ENCODE assay signal across 7 cellular contexts in the genomic region with DNA sequence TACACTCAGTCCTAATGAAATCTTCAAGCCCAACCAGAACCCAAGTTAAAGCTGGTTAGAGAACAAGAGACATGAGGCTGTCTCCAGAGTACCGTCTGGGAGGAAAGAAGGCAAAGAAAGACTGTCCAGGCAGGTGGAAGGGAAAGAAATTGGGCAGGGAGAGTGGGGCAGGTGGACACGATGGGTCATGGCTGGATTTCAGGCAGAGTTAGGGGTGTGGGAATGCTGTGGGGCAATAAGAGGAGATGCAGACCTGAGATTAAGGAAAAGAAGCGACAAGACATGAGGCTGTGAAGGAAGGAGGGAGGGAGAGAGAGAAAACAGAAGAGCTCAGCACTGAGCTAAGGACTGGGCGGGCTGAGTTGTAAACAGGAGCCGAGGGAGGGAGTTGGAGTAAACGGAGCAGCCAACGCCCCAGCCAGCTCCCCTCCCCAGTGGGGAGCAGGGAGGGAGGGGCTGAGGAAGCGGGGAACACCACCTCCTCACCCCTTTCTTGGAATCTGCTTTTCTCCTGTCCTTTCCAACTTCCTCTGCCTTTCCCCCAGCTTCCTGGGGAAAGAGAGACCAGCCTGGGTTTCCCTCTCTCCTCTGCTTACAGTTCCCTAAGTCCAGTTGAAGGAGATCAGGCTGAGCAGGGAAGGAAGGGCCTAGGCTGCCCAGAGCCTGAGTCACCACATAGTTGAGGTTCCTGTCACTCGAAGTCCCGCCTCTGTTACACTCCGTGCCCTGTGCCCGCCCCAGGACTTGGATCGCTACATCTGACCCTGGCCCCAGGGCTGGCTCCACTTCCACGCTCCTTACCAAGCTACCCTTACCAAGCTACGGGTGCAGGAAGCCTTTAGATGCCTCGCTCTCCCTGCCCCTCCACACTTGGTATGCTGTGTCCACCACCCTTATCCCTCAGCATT. TPM values are rescaled to one million over a fixed set of nuclear protein-coding genes. Genes with fewer than 3 reads are reported as not detected.
A peak's percentile ranks its signal among the peaks of the same experiment; 100 is the strongest.
DNase-seq lines count a peak whose midpoint lies in the region; ATAC-seq and TF ChIP-seq lines count a peak whose summit lies in the region.

No MANE protein-coding gene starts in this region.

- H3K9ac ChIP-seq in rectal smooth muscle tissue (ENCODE audit: low read length), result peak overlapping the region; percentile 64

- intact Hi-C loops in adrenal gland (cut with DNase I), result no loop called here
- intact Hi-C loops in left cardiac atrium (cut with DNase I), result no loop called here

- H3K36me3 ChIP-seq in H7 (replicated peaks; ENCODE audit: control insufficient read depth, insufficient read depth, low read length), result no peaks in the 10 kb centered on the region; the same call in 1 of the 2 replicates
- H3K36me3 ChIP-seq in adrenal gland (replicated peaks in 1 of 2), result no peaks in the 10 kb centered on the region
- no peaks in the 10 kb centered on the region for H3K36me3 ChIP-seq in rectal smooth muscle tissue (ENCODE audit: control insufficient read depth, insufficient read depth, low read length)

- H3K4me1 ChIP-seq in adrenal gland (replicated peaks in 1 of 2), result peaks cover 41 to 71% of the 10 kb centered on the region in 2 donors
- peaks cover 42% of the 10 kb centered on the region for H3K4me1 ChIP-seq in rectal smooth muscle tissue (ENCODE audit: control insufficient read depth, insufficient read depth, low read length)

- H3K4me3 ChIP-seq in H7 (ENCODE audit: insufficient read depth, low read depth, low read length) (peak overlapping the region; percentile 24; the same call in 1 of the 2 replicates), adrenal gland (peak overlapping the region in 1 of 4 donors; percentile 10), rectal smooth muscle tissue (ENCODE audit: low read length) (peak overlapping the region; percentile 59)

- H3K27me3 ChIP-seq in H7 (ENCODE audit: control insufficient read depth, insufficient read depth, low read length) (peaks cover 13% of the 10 kb centered on the region), adrenal gland (no peaks in the 10 kb centered on the region), rectal smooth muscle tissue (ENCODE audit: control insufficient read depth, insufficient read depth, low read length) (no peaks in the 10 kb centered on the region)

- peak; percentile 75 to 83 for ATAC-seq in left cardiac atrium

- TF ChIP-seq CTCF in adrenal gland (IDR thresholded peaks at IDR 0.05), result no peak

- H3K27ac ChIP-seq in adrenal gland (peak overlapping the region; percentile 78 to 96 (median 86)), rectal smooth muscle tissue (ENCODE audit: low read depth, low read length) (peak overlapping the region; percentile 98)

- peak; percentile 33 to 77 for TF ChIP-seq POLR2A in adrenal gland (IDR thresholded peaks at IDR 0.05)

- DNase-seq in H7 (peak; percentile 72), RKO (ENCODE audit: low spot score) (peak; percentile 99), adrenal gland (peak; percentile 81 to 96 (median 92)), left cardiac atrium (peak; percentile 88), NCI-H1436 (lab: John Stamatoyannopoulos, UW) (no peak), middle frontal gyrus (ENCODE audit: extremely low spot score, low spot score) (no peak)

- whole genome bisulfite sequencing in adrenal gland, 4 donors, result 2 to 6% (median 4%) methylated on average over 15 to 16 of the region's 16 CpGs

- no peaks in the 10 kb centered on the region for H3K9me3 ChIP-seq in adrenal gland (replicated peaks in 1 of 3)

RNA-seq across cellular contexts. Expression of a gene that starts 6.6 kb away (rescaled TPM):
- 8.3 and 11.2 TPM in 2 replicates for total RNA-seq in H7 (2014; rRNA removed; shearing (Covaris generic))
- total RNA-seq in adrenal gland (100 to 1,000 TPM; 121 to 307 (median 204) TPM), left cardiac atrium (100 to 1,000 TPM; 329 to 404 TPM)
- polyA plus RNA-seq in adrenal gland, result 10 to 100 TPM; 32.0 to 35.4 (median 32.7) TPM

RNA-seq across cellular contexts. Expression of a gene that starts 20.5 kb away (rescaled TPM):
- total RNA-seq in H7 (2014; rRNA removed; shearing (Covaris generic)), result 1,781 and 1,948 TPM in 2 replicates
- total RNA-seq in adrenal gland (1,000 to 10,000 TPM in 6 of 8 donors, 100 to 1,000 TPM in 2; 943 to 1,585 (median 1,183) TPM), left cardiac atrium (100 to 1,000 TPM; 833 to 894 TPM)
- 1,000 to 10,000 TPM in 1 of 3 donors, 100 to 1,000 TPM in 2; 646 to 1,257 (median 934) TPM for polyA plus RNA-seq in adrenal gland

RNA-seq across cellular contexts. Expression of a gene that starts 38.1 kb away (rescaled TPM):
- 25.8 and 29.4 TPM in 2 replicates for total RNA-seq in H7 (2014; rRNA removed; shearing (Covaris generic))
- 10 to 100 TPM in 7 of 8 donors, 1 to 10 TPM in 1; 7.0 to 32.4 (median 15.5) TPM for total RNA-seq in adrenal gland
- 10 to 100 TPM in 2 of 3 donors, 1 to 10 TPM in 1; 9.4 to 67.6 (median 34.0) TPM for polyA plus RNA-seq in adrenal gland
- total RNA-seq in left cardiac atrium, result 10 to 100 TPM in 1 of 2 donors, 1 to 10 TPM in 1; 9.6 to 11.5 TPM

RNA-seq across cellular contexts. Expression of a gene that starts 48.5 kb away (rescaled TPM):
- 151 and 166 TPM in 2 replicates for total RNA-seq in H7 (2014; rRNA removed; shearing (Covaris generic))
- total RNA-seq in adrenal gland (10 to 100 TPM; 66.9 to 97.3 (median 74.3) TPM), left cardiac atrium (10 to 100 TPM; 38.1 to 60.6 TPM)
- 10 to 100 TPM; 66.5 to 82.4 (median 73.5) TPM for polyA plus RNA-seq in adrenal gland

RNA-seq across cellular contexts. Expression of a gene that starts 59.4 kb away (rescaled TPM):
- total RNA-seq in H7 (2014; rRNA removed; shearing (Covaris generic)), result 28.0 and 29.3 TPM in 2 replicates
- total RNA-seq in adrenal gland (10 to 100 TPM; 14.2 to 97.9 (median 36.3) TPM), left cardiac atrium (10 to 100 TPM; 29.1 to 46.8 TPM)
- 100 to 1,000 TPM in 2 of 3 donors, 1 to 10 TPM in 1; 9.7 to 198 (median 139) TPM for polyA plus RNA-seq in adrenal gland

Comparison
In these comparisons a context has a peak if more than half of its experiments do, and no peak if none do; other contexts are left out.
1. DNase-seq: peak in H7 (single experiment), RKO (single experiment), adrenal gland (7 of 7) and left cardiac atrium (single experiment); none in NCI-H1436 (single experiment) and middle frontal gyrus (single experiment).
2. RNA of a gene that starts 6.6 kb away (total RNA-seq): 329 to 404 TPM in left cardiac atrium and 121 to 307 TPM in adrenal gland; 8.3 to 11.2 TPM in H7; every median in the first group is over 10 times any median in the second.